19 cellular contexts compared by ENCODE assay signal in the genomic region with DNA sequence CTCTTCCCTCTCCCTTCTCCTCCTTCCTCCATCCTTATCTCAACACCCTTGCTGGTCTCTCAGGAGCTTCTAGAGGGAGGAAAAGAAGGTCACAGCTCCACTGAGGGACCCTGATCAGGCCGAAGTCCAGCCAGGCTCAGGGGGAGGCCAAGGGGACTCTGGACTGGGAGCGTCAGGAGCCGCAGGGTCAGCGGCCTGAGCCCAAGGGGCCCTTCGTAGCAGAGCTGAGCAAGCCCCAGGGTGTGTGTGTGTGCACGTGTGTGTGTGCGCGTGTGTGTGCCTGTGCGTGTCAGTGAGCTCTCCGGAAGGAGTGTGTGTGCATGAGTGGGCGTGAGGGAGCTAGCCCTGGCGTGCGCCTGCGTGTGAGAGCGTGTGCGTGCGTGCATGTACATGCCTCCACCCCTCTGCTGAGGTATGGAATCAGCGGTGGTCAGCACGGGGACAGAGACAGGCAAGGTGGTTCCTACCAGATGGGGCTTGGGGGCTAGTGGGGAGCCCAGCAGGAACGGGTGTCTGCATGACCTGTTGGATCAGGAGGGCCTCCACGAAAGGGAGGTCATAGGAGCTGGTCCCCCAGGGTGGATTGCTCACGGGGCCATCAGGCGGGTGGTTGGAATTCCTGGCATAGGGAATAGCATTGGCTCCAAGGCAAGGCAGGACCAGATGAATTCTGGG. TPM values are rescaled to one million over a fixed set of nuclear protein-coding genes. Genes with fewer than 3 reads are reported as not detected.
A peak's percentile ranks its signal among the peaks of the same experiment; 100 is the strongest.
DNase-seq lines count a peak whose midpoint lies in the region; FAIRE-seq and TF ChIP-seq lines count a peak whose summit lies in the region.
"Had no signal": no experiment of that assay in that cellular context is flagged by ENCODE, and none has a peak within 500 bp of the region (broad histone marks: within the 10 kb centered on the region; RNA-seq: fewer than 3 reads in every experiment).

No MANE protein-coding gene starts in this region.

- peak overlapping the region; percentile 88 for H3K27ac Mint-ChIP-seq in neural progenitor cell
- H3K27ac Mint-ChIP-seq in activated CD4-positive, alpha-beta memory T cell treated with anti-CD3 and anti-CD28 coated beads, Interleukin-2, amount 10 ng/mL, durations not matched to agents 7 days and 5 days, result no peak overlapping the region

- peak overlapping the region in 10 of 11 experiments; percentile 50 to 94 (median 88); a peak in 20 of 22 replicates for H3K27ac ChIP-seq in BLaER1 treated with 17β-estradiol and CSF1 and Interleukin-3, amounts not matched to agents 10 nM and 100 nM
- no peak overlapping the region for H3K27ac ChIP-seq in neural progenitor cell

- DNase-seq in NOMO-1 treated with dmso at 0.1 percent for 144 hours (lab: John Stamatoyannopoulos, UW; ENCODE audit: unreplicated experiment) (peak; percentile 76), epithelial cell of esophagus (ENCODE audit: low read depth) (peak; percentile 66), neural progenitor cell (ENCODE audit: low spot score) (no peak), NCI-H146 (lab: John Stamatoyannopoulos, UW) (no peak), H54 (ENCODE audit: insufficient read length, low spot score) (no peak), EL (no peak)
- no peak for DNase-seq in activated CD4-positive, alpha-beta memory T cell treated with anti-CD3 and anti-CD28 coated beads, Interleukin-2, amount 10 ng/mL, durations not matched to agents 7 days and 5 days
- DNase-seq: activated CD4-positive, CD25-positive, alpha-beta regulatory T cell treated with anti-CD3 and anti-CD28 coated beads, Interleukin-2, amount 50 U/mL, for 72 hours; activated T-cell treated with anti-CD3 and anti-CD28 coated beads, Interleukin-2, amount 50 U/mL, for 48 hours; aorta; effector memory CD4-positive, alpha-beta T cell; H9; left cardiac atrium; NCI-H1105; NCI-H526; stimulated activated CD4-positive, alpha-beta T cell treated with anti-CD3 and anti-CD28 coated beads, Interleukin-2, amount 100 ng/mL, for 24 hours had no signal

- H3K36me3 Mint-ChIP-seq in neural progenitor cell, result no peaks in the 10 kb centered on the region
- no peaks in the 10 kb centered on the region for H3K36me3 Mint-ChIP-seq in activated CD4-positive, alpha-beta memory T cell treated with anti-CD3 and anti-CD28 coated beads, Interleukin-2, amount 10 ng/mL, durations not matched to agents 7 days and 5 days (ENCODE audit: low read depth)

- peaks cover 67 to 95% (median 86%) of the 10 kb centered on the region in 10 experiments for H3K4me1 ChIP-seq in BLaER1 treated with 17β-estradiol and CSF1 and Interleukin-3, amounts not matched to agents 10 nM and 100 nM
- H3K4me1 ChIP-seq in neural progenitor cell, result peaks cover under 1% of the 10 kb centered on the region

- no peak for TF ChIP-seq POLR2A in H54 (IDR thresholded peaks at IDR 0.05; ENCODE audit: low read depth, low read length)

- H3K79me2 ChIP-seq in neural progenitor cell (ENCODE audit: low read depth), result no peaks in the 10 kb centered on the region

- peak overlapping the region; percentile 41 to 81 (median 76); a peak in 19 of 22 replicates for H3K9ac ChIP-seq in BLaER1 treated with 17β-estradiol and CSF1 and Interleukin-3, amounts not matched to agents 10 nM and 100 nM
- no peak overlapping the region for H3K9ac ChIP-seq in neural progenitor cell

- CTCF ChIA-PET in activated CD4-positive, alpha-beta memory T cell treated with anti-CD3 and anti-CD28 coated beads, Interleukin-2, amount 10 ng/mL, durations not matched to agents 7 days and 5 days (lab: Charles Lee), result no interaction called here

- peak overlapping the region in 7 of 10 experiments; percentile 24 to 61 (median 43); a peak in 9 of 20 replicates for H3K4me3 ChIP-seq in BLaER1 treated with 17β-estradiol and CSF1 and Interleukin-3, amounts not matched to agents 10 nM and 100 nM
- H3K4me3 ChIP-seq in epithelial cell of esophagus (ENCODE audit: low read length) (no peak overlapping the region), neural progenitor cell (no peak overlapping the region)

- no peaks in the 10 kb centered on the region for H3K9me3 Mint-ChIP-seq in neural progenitor cell
- H3K9me3 Mint-ChIP-seq in activated CD4-positive, alpha-beta memory T cell treated with anti-CD3 and anti-CD28 coated beads, Interleukin-2, amount 10 ng/mL, durations not matched to agents 7 days and 5 days, result no peaks in the 10 kb centered on the region
- H3K9me3 Mint-ChIP-seq: H9 had no signal

- H3K4me3 Mint-ChIP-seq in neural progenitor cell, result peak overlapping the region; percentile 2
- no peak overlapping the region for H3K4me3 Mint-ChIP-seq in activated CD4-positive, alpha-beta memory T cell treated with anti-CD3 and anti-CD28 coated beads, Interleukin-2, amount 10 ng/mL, durations not matched to agents 7 days and 5 days
- H3K4me3 Mint-ChIP-seq: H9 had no signal

- peak overlapping the region; percentile 82 to 100 (median 97) for H3K4me2 ChIP-seq in BLaER1 treated with 17β-estradiol and CSF1 and Interleukin-3, amounts not matched to agents 10 nM and 100 nM
- H3K4me2 ChIP-seq in neural progenitor cell, result no peak overlapping the region

- TF ChIP-seq CTCF in epithelial cell of esophagus (IDR thresholded peaks at IDR 0.05; ENCODE audit: insufficient read depth, low read depth, low read length, missing control alignments) (no peak), neural progenitor cell (IDR thresholded peaks at IDR 0.05) (no peak)

- peaks cover 20% of the 10 kb centered on the region for H3K27me3 Mint-ChIP-seq in neural progenitor cell (ENCODE audit: insufficient read depth, low read depth)
- H3K27me3 Mint-ChIP-seq in activated CD4-positive, alpha-beta memory T cell treated with anti-CD3 and anti-CD28 coated beads, Interleukin-2, amount 10 ng/mL, durations not matched to agents 7 days and 5 days, result peaks cover 22% of the 10 kb centered on the region

- peaks cover 4% of the 10 kb centered on the region for H3F3A ChIP-seq in neural progenitor cell (ENCODE audit: low read depth)

- no peaks in the 10 kb centered on the region for H3K9me3 ChIP-seq in BLaER1 treated with 17β-estradiol and CSF1 and Interleukin-3, amounts not matched to agents 10 nM and 100 nM (replicated peaks in 1 of 11)
- H3K9me3 ChIP-seq in neural progenitor cell (ENCODE audit: low read depth), result no peaks in the 10 kb centered on the region

- POLR2A ChIA-PET in activated CD4-positive, alpha-beta memory T cell treated with anti-CD3 and anti-CD28 coated beads, Interleukin-2, amount 10 ng/mL, durations not matched to agents 7 days and 5 days (lab: Charles Lee), result interaction anchor here (0.6 to 1.9 kb wide), 2 partner anchors 14 to 30 kb away, joined by 4 to 9 read pairs; no protein-coding TSS in a partner anchor

- H3K4me1 Mint-ChIP-seq in neural progenitor cell, result peaks cover 28% of the 10 kb centered on the region
- H3K4me1 Mint-ChIP-seq in activated CD4-positive, alpha-beta memory T cell treated with anti-CD3 and anti-CD28 coated beads, Interleukin-2, amount 10 ng/mL, durations not matched to agents 7 days and 5 days, result peaks cover 19% of the 10 kb centered on the region

- H4K20me1 ChIP-seq in BLaER1 treated with 17β-estradiol and CSF1 and Interleukin-3, amounts not matched to agents 10 nM and 100 nM, result no peaks in the 10 kb centered on the region
- H4K20me1 ChIP-seq in neural progenitor cell (ENCODE audit: low read depth), result no peaks in the 10 kb centered on the region

- no peaks in the 10 kb centered on the region for H3K36me3 ChIP-seq in BLaER1 treated with 17β-estradiol and CSF1 and Interleukin-3, amounts not matched to agents 10 nM and 100 nM
- H3K36me3 ChIP-seq in neural progenitor cell, result no peaks in the 10 kb centered on the region

- no peak for FAIRE-seq in H54 (lab: Jason Lieb, UNC)

- peaks cover 0 to 26% (median 0%) of the 10 kb centered on the region in 11 experiments; a peak in 5 of 22 replicates for H3K27me3 ChIP-seq in BLaER1 treated with 17β-estradiol and CSF1 and Interleukin-3, amounts not matched to agents 10 nM and 100 nM
- peaks cover 18% of the 10 kb centered on the region for H3K27me3 ChIP-seq in neural progenitor cell

- no peak overlapping the region for H2AFZ ChIP-seq in neural progenitor cell (replicated peaks)

RNA-seq across cellular contexts. Expression of gene AGPAT2, which starts 10.0 kb away (rescaled TPM):
- 2.4 and 3.4 TPM in 2 replicates for total RNA-seq in neural progenitor cell (ENCODE audit: low replicate concordance)
- 10 to 100 TPM; 17.2 to 18.8 TPM for total RNA-seq in activated CD4-positive, alpha-beta memory T cell treated with anti-CD3 and anti-CD28 coated beads, Interleukin-2, amount 10 ng/mL, durations not matched to agents 7 days and 5 days

RNA-seq across cellular contexts. Expression of gene DIPK1B, which starts 15.1 kb away (rescaled TPM):
- total RNA-seq in neural progenitor cell (ENCODE audit: low replicate concordance), result 11.8 and 52.8 TPM in 2 replicates
- total RNA-seq in activated CD4-positive, alpha-beta memory T cell treated with anti-CD3 and anti-CD28 coated beads, Interleukin-2, amount 10 ng/mL, durations not matched to agents 7 days and 5 days, result under 1 TPM; 0.15 to 0.18 TPM
- total RNA-seq: osteoblast had no signal

RNA-seq across cellular contexts. Expression of gene EGFL7, which starts 34.6 kb away (rescaled TPM):
- total RNA-seq in neural progenitor cell (ENCODE audit: low replicate concordance), result 16.5 and 47.4 TPM in 2 replicates
- under 1 TPM; 0.28 to 0.30 TPM for total RNA-seq in activated CD4-positive, alpha-beta memory T cell treated with anti-CD3 and anti-CD28 coated beads, Interleukin-2, amount 10 ng/mL, durations not matched to agents 7 days and 5 days

RNA-seq across cellular contexts. Expression of gene LCN10, which starts 45.5 kb away (rescaled TPM):
- total RNA-seq in neural progenitor cell (ENCODE audit: low replicate concordance), result not detected in 2 replicates
- total RNA-seq in activated CD4-positive, alpha-beta memory T cell treated with anti-CD3 and anti-CD28 coated beads, Interleukin-2, amount 10 ng/mL, durations not matched to agents 7 days and 5 days, result not detected
- total RNA-seq: HT1080, osteoblast had no signal

RNA-seq across cellular contexts. Expression of gene LCN6, which starts 51.0 kb away (rescaled TPM):
- not detected in 2 replicates for total RNA-seq in neural progenitor cell (ENCODE audit: low replicate concordance)
- total RNA-seq in activated CD4-positive, alpha-beta memory T cell treated with anti-CD3 and anti-CD28 coated beads, Interleukin-2, amount 10 ng/mL, durations not matched to agents 7 days and 5 days, result under 1 TPM in 1 of 2 experiments, not detected in 1; 0.40 TPM
- total RNA-seq: H9, HT1080, osteoblast had no signal

Comparison
In these comparisons a context has a peak if more than half of its experiments do, and no peak if none do; other contexts are left out.
1. H3K4me3 ChIP-seq: peak in BLaER1 treated with 17β-estradiol and CSF1 and Interleukin-3, amounts not matched to agents 10 nM and 100 nM (7 of 10); none in epithelial cell of esophagus (single experiment) and neural progenitor cell (single experiment).
2. DNase-seq: peak in NOMO-1 treated with dmso at 0.1 percent for 144 hours (single experiment) and epithelial cell of esophagus (single experiment); none in neural progenitor cell (single experiment), NCI-H146 (single experiment), H54 (single experiment), activated CD4-positive, alpha-beta memory T cell treated with anti-CD3 and anti-CD28 coated beads, Interleukin-2, amount 10 ng/mL, durations not matched to agents 7 days and 5 days (single experiment) and EL (single experiment).
3. RNA of gene DIPK1B, which starts 15.1 kb away (total RNA-seq): 11.8 to 52.8 TPM in neural progenitor cell; 0.15 to 0.18 TPM in activated CD4-positive, alpha-beta memory T cell treated with anti-CD3 and anti-CD28 coated beads, Interleukin-2, amount 10 ng/mL, durations not matched to agents 7 days and 5 days; every median in the first group is over 10 times any median in the second.
4. RNA of gene EGFL7, which starts 34.6 kb away (total RNA-seq): 16.5 to 47.4 TPM in neural progenitor cell; 0.28 to 0.30 TPM in activated CD4-positive, alpha-beta memory T cell treated with anti-CD3 and anti-CD28 coated beads, Interleukin-2, amount 10 ng/mL, durations not matched to agents 7 days and 5 days; every median in the first group is over 10 times any median in the second.